8 cellular contexts compared by ENCODE assay signal in genomic region chr9:34500623-34501267, GRCh38. TPM values are rescaled to one million over a fixed set of nuclear protein-coding genes. Genes with fewer than 3 reads are reported as not detected.
DNase-seq lines count a peak whose midpoint lies in the region; ATAC-seq, FAIRE-seq and TF ChIP-seq lines count a peak whose summit lies in the region.

No MANE protein-coding gene starts in this region.

- 2% methylated on average over 6 of the region's 6 CpGs for WGBS in A549 (ENCODE audit: missing lambda C conversion rate)
- WGBS in mesenchymal stem cell, result 6% methylated on average over 6 of the region's 6 CpGs

- CTCF ChIA-PET in A549 (lab: Yijun Ruan, JAX), result interaction anchor here (0.6 to 7.1 kb wide), 47 partner anchors 12 to 352 kb away, joined by 3 to 114 read pairs (median 5); no protein-coding TSS in a partner anchor

- H3K14ac ChIP-seq in mesenchymal stem cell (ENCODE audit: low read length in 2 of 2), result no peak overlapping the region

- H2BK5ac ChIP-seq in mesenchymal stem cell (ENCODE audit: low read depth, low read length, poor library complexity, severe bottlenecking), result no peak overlapping the region

- no peak overlapping the region for H2BK15ac ChIP-seq in mesenchymal stem cell (ENCODE audit: low read depth, poor library complexity, severe bottlenecking)

- TF ChIP-seq RAD21 in A549 (conservative IDR thresholded peaks at IDR 0.05 in 1 of 2, IDR thresholded peaks at IDR 0.05 in 1 of 2), result peak; percentile 83 to 85

- H2AFZ ChIP-seq in mesenchymal stem cell (ENCODE audit: low read depth, low read length), result no peak overlapping the region

- H3K79me1 ChIP-seq in mesenchymal stem cell (replicated peaks; ENCODE audit: low read length, poor library complexity, severe bottlenecking), result no peaks in the 10 kb centered on the region

- TF ChIP-seq CTCF in A549 (IDR thresholded peaks at IDR 0.05), result peak; percentile 93
- peak; percentile 97 for TF ChIP-seq CTCF in GM12875 (IDR thresholded peaks at IDR 0.05; ENCODE audit: borderline replicate concordance, insufficient read depth, low read depth, low read length)
- TF ChIP-seq CTCF in colonic mucosa (IDR thresholded peaks at IDR 0.05), result peak; percentile 99

- H3K4ac ChIP-seq in mesenchymal stem cell (ENCODE audit: low read depth in 1 of 2, low read length in 2 of 2), result no peak overlapping the region

- no peaks in the 10 kb centered on the region for H3K9me3 ChIP-seq in A549
- no peaks in the 10 kb centered on the region for H3K9me3 ChIP-seq in colonic mucosa
- no peaks in the 10 kb centered on the region for H3K9me3 ChIP-seq in mesenchymal stem cell (ENCODE audit: control insufficient read depth, low read length)

- no peak overlapping the region for H2BK12ac ChIP-seq in mesenchymal stem cell (ENCODE audit: low read length in 2 of 2)

- no peak for TF ChIP-seq POLR2A in A549 (IDR thresholded peaks at IDR 0.05; ENCODE audit: low read length)

- H3K27me3 ChIP-seq in colonic mucosa, result no peaks in the 10 kb centered on the region
- peaks cover 20 to 81% of the 10 kb centered on the region in 2 experiments for H3K27me3 ChIP-seq in mesenchymal stem cell (ENCODE audit: control insufficient read depth in 1 of 2, insufficient read depth in 1 of 2, low read length in 2 of 2)

- no peak for TF ChIP-seq EP300 in A549 (IDR thresholded peaks at IDR 0.05)

- H3K23ac ChIP-seq in mesenchymal stem cell (ENCODE audit: low read length in 2 of 2), result no peak overlapping the region

- ATAC-seq in A549 (peak; percentile 62 to 84), GM18861 (IDR thresholded peaks at IDR 0.05; ENCODE audit: unreplicated experiment) (no peak)

- no peak overlapping the region for H3K18ac ChIP-seq in mesenchymal stem cell (ENCODE audit: low read depth in 1 of 2, low read length in 2 of 2)

- POLR2A ChIA-PET in A549 (lab: Yijun Ruan, JAX), result no interaction called here

- H4K8ac ChIP-seq in mesenchymal stem cell (ENCODE audit: low read length), result no peak overlapping the region

- H3K4me1 ChIP-seq in A549, result peaks cover 6% of the 10 kb centered on the region; the same call in 1 of the 3 replicates
- no peaks in the 10 kb centered on the region for H3K4me1 ChIP-seq in colonic mucosa
- H3K4me1 ChIP-seq in mesenchymal stem cell (ENCODE audit: control insufficient read depth, insufficient read depth, low read depth, low read length), result no peaks in the 10 kb centered on the region

- H3K4me3 ChIP-seq in A549 (no peak overlapping the region), GM12875 (ENCODE audit: low read depth, low read length) (no peak overlapping the region), colonic mucosa (no peak overlapping the region), mesenchymal stem cell (ENCODE audit: insufficient read depth in 1 of 2, low read depth in 1 of 2, low read length in 2 of 2) (no peak overlapping the region)

- H3K36me3 ChIP-seq in colonic mucosa (no peaks in the 10 kb centered on the region), mesenchymal stem cell (ENCODE audit: control insufficient read depth in 1 of 2, insufficient read depth in 2 of 2, low read depth in 1 of 2, low read length in 2 of 2) (no peaks in the 10 kb centered on the region)

- FAIRE-seq in A549 (lab: Jason Lieb, UNC), result peak; percentile 54

- intact Hi-C loops in colonic mucosa (cut with DNase I), result loop anchor here (2.0 kb wide), 1 partner anchor 64 kb away; no protein-coding TSS in a partner anchor

- no peak overlapping the region for H3K4me2 ChIP-seq in A549
- H3K4me2 ChIP-seq in mesenchymal stem cell (ENCODE audit: low read length, poor library complexity, severe bottlenecking), result no peak overlapping the region

- H3K9ac ChIP-seq in colonic mucosa (ENCODE audit: low read depth in 2 of 2, low read length in 2 of 2), result no peak overlapping the region
- no peak overlapping the region for H3K9ac ChIP-seq in mesenchymal stem cell (ENCODE audit: low read length)

- H3K27ac ChIP-seq in A549 (no peak overlapping the region), colonic mucosa (no peak overlapping the region), mesenchymal stem cell (ENCODE audit: low read length, poor library complexity, severe bottlenecking) (no peak overlapping the region)

- DNase-seq in A549 (ENCODE audit: low read depth in 1 of 2, low spot score in 1 of 2) (peak; percentile 43 to 73), NCI-H2107 treated with DMSO at 0.1 percent for 48 hours (lab: John Stamatoyannopoulos, UW; ENCODE audit: unreplicated experiment) (peak; percentile 50), colonic mucosa (peak; percentile 65), mesenchymal stem cell (peak; percentile 51)
- peak; percentile 87 for DNase-seq in activated CD4-positive, alpha-beta T cell treated with anti-CD3 and anti-CD28 coated beads for 48 hours
- DNase-seq in stimulated activated CD8-positive, alpha-beta memory T cell treated with anti-CD3 and anti-CD28 coated beads, Interleukin-2, amount 100 ng/mL, for 1 hour (ENCODE audit: low read depth in 2 of 2), result peak; percentile 50 to 58

- H4K91ac ChIP-seq in mesenchymal stem cell (ENCODE audit: low read length), result no peak overlapping the region

- H2AK5ac ChIP-seq in mesenchymal stem cell (ENCODE audit: low read length, severe bottlenecking), result no peak overlapping the region

- no peak overlapping the region for H2BK120ac ChIP-seq in mesenchymal stem cell (ENCODE audit: low read depth, low read length)

TF ChIP-seq in A549, 52 proteins besides CTCF, POLR2A, EP300 and RAD21:
- TF ChIP-seq EHMT2 (IDR thresholded peaks at IDR 0.05; ENCODE audit: low read depth) (no peak), JUN (IDR thresholded peaks at IDR 0.05) (no peak), SMC3 (IDR thresholded peaks at IDR 0.05) (peak; percentile 91)

RNA-seq across cellular contexts. Expression of gene ENHO, which starts 22.0 kb away (rescaled TPM):
- polyA plus RNA-seq in A549 (2011; rRNA removed) (0.28 and 0.32 TPM in 2 replicates), A549 (2017; fragmentation: RNase III; extraction: RNeasy Plus Mini Kit Qiagen cat#74134 plus additional on column Dnase treatment) (1.3 to 1.9 TPM (median 1.7 TPM) in 3 replicates)
- 1.4 TPM in 2 replicates for polyA plus RNA-seq in A549 (2012; cell fraction: cytosol; rRNA removed)
- polyA plus RNA-seq in A549 (2012; cell fraction: nucleus; rRNA removed), result 1.3 and 1.4 TPM in 2 replicates
- 0.39 TPM in 1 of 2 replicates, not detected in the other for polyA minus RNA-seq in A549 (2011; rRNA and poly(A)+ RNA removed)
- total RNA-seq in colonic mucosa, result 1 to 10 TPM; 1.2 to 1.3 TPM
- 0.43 TPM for polyA plus RNA-seq in mesenchymal stem cell (2013, experiment 1 of 2)
- polyA plus RNA-seq in mesenchymal stem cell (2013, experiment 2 of 2), result 0.37 TPM

RNA-seq across cellular contexts. Expression of gene DNAI1, which starts 42.1 kb away (rescaled TPM):
- polyA plus RNA-seq in A549 (2011; rRNA removed), result 0.16 and 0.27 TPM in 2 replicates
- 0.07 and 0.08 TPM in 2 replicates for polyA plus RNA-seq in A549 (2012; cell fraction: cytosol; rRNA removed)
- 0.33 and 0.47 TPM in 2 replicates for polyA plus RNA-seq in A549 (2012; cell fraction: nucleus; rRNA removed)
- 0.34 to 0.50 TPM (median 0.40 TPM) in 3 replicates for polyA plus RNA-seq in A549 (2017; fragmentation: RNase III; extraction: RNeasy Plus Mini Kit Qiagen cat#74134 plus additional on column Dnase treatment)
- polyA minus RNA-seq in A549 (2011; rRNA and poly(A)+ RNA removed), result 0.62 and 0.63 TPM in 2 replicates
- not detected for total RNA-seq in colonic mucosa
- not detected for polyA plus RNA-seq in mesenchymal stem cell (2013, experiment 1 of 2)
- not detected for polyA plus RNA-seq in mesenchymal stem cell (2013, experiment 2 of 2)

RNA-seq across cellular contexts. Expression of gene FAM219A, which starts 42.4 kb away (rescaled TPM):
- polyA plus RNA-seq in A549 (2011; rRNA removed) (8.1 and 10.4 TPM in 2 replicates), A549 (2017; fragmentation: RNase III; extraction: RNeasy Plus Mini Kit Qiagen cat#74134 plus additional on column Dnase treatment) (13.5 to 15.7 TPM (median 15.3 TPM) in 3 replicates)
- polyA plus RNA-seq in A549 (2012; cell fraction: cytosol; rRNA removed), result 8.5 and 12.3 TPM in 2 replicates
- polyA plus RNA-seq in A549 (2012; cell fraction: nucleus; rRNA removed), result 29.9 and 32.4 TPM in 2 replicates
- 9.2 and 11.8 TPM in 2 replicates for polyA minus RNA-seq in A549 (2011; rRNA and poly(A)+ RNA removed)
- 1 to 10 TPM; 6.3 to 7.5 TPM for total RNA-seq in colonic mucosa
- polyA plus RNA-seq in mesenchymal stem cell (2013, experiment 1 of 2), result 13.8 TPM
- polyA plus RNA-seq in mesenchymal stem cell (2013, experiment 2 of 2), result 14.0 TPM
